Comparison of ENCODE assay signal across 13 cellular contexts in genomic region chr2:69076601-69077000, GRCh38.
DNase-seq lines count a peak whose midpoint lies in the region; ATAC-seq and TF ChIP-seq lines count a peak whose summit lies in the region.
"Had no signal": no experiment of that assay in that cellular context is flagged by ENCODE, and none has a peak within 500 bp of the region (broad histone marks: within the 10 kb centered on the region; RNA-seq: fewer than 3 reads in every experiment).

No MANE protein-coding gene starts in this region.

- peak overlapping the region; percentile 10 for H4K91ac ChIP-seq in trophoblast cell (ENCODE audit: low read depth, low read length)

- no peak overlapping the region for H2BK5ac ChIP-seq in trophoblast cell (ENCODE audit: low read depth, low read length, poor library complexity)

- peak overlapping the region; percentile 47 for H2AK5ac ChIP-seq in trophoblast cell (ENCODE audit: low read length)

- H2AFZ ChIP-seq in trophoblast cell (ENCODE audit: insufficient read depth, low read length, poor library complexity): no peak overlapping the region

- no peak for ATAC-seq in thoracic aorta (ENCODE audit: insufficient number of reproducible peaks, low FRiP score, low read depth)
- no peak for ATAC-seq in HG03159 (IDR thresholded peaks at IDR 0.05; ENCODE audit: unreplicated experiment)
- no peak for ATAC-seq in HG03196 (IDR thresholded peaks at IDR 0.05; ENCODE audit: unreplicated experiment)
- ATAC-seq: HCT116 had no signal

- no peak overlapping the region for H2BK12ac ChIP-seq in trophoblast cell (ENCODE audit: low read length)

- H3K4me2 ChIP-seq in trophoblast cell (ENCODE audit: low read length): no peak overlapping the region
- H3K4me2 ChIP-seq: BLaER1 had no signal

- no peak overlapping the region for H2BK120ac ChIP-seq in trophoblast cell (ENCODE audit: insufficient read depth, low read length, poor library complexity)

- H3K4me1 ChIP-seq in trophoblast cell (ENCODE audit: control insufficient read depth in 1 of 2, insufficient read depth in 2 of 2, low read length in 2 of 2) (peaks cover 0 to 3% of the 10 kb centered on the region in 2 experiments), thoracic aorta (ENCODE audit: control insufficient read depth in 1 of 2, low read depth in 2 of 2) (peaks cover 30 to 79% of the 10 kb centered on the region in 2 donors)
- H3K4me1 ChIP-seq: BLaER1 had no signal

- H3K14ac ChIP-seq in trophoblast cell (ENCODE audit: low read length): peak overlapping the region; percentile 37

- no peaks in the 10 kb centered on the region for H3K79me2 ChIP-seq in trophoblast cell (ENCODE audit: control insufficient read depth, insufficient read depth, low read length, poor library complexity)

- no CpG with 5 or more reads among the region's 2 CpGs for WGBS in trophoblast cell (ENCODE audit: extremely low coverage, insufficient coverage, insufficient read length)

- H4K8ac ChIP-seq in trophoblast cell (ENCODE audit: low read depth, low read length): no peak overlapping the region

- DNase-seq in LHCN-M2 (ENCODE audit: low read depth): peak; percentile 65
- no peak for DNase-seq in coronary artery (ENCODE audit: low spot score)
- no peak for DNase-seq in trophoblast cell
- no peak for DNase-seq in thoracic aorta (ENCODE audit: low spot score)
- DNase-seq in central memory CD4-positive, alpha-beta T cell: no peak
- DNase-seq in NCI-H2029 (lab: John Stamatoyannopoulos, UW): no peak
- DNase-seq: AML-193; CD8-positive, alpha-beta memory T cell; DMS53 had no signal

- H3K27ac ChIP-seq in coronary artery (peak overlapping the region; percentile 52 to 80), trophoblast cell (ENCODE audit: low read depth, low read length) (no peak overlapping the region), thoracic aorta (peak overlapping the region; percentile 95 to 98)
- H3K27ac ChIP-seq: BLaER1 had no signal

- no peak overlapping the region for H3K18ac ChIP-seq in trophoblast cell (ENCODE audit: low read length)

- no peak overlapping the region for H3K4me3 ChIP-seq in coronary artery
- H3K4me3 ChIP-seq in trophoblast cell (ENCODE audit: low read depth, low read length): no peak overlapping the region
- H3K4me3 ChIP-seq in thoracic aorta: no peak overlapping the region
- H3K4me3 ChIP-seq: BLaER1 had no signal

- H3K36me3 ChIP-seq in trophoblast cell (ENCODE audit: control insufficient read depth in 1 of 2, insufficient read depth in 2 of 2, low read length in 2 of 2) (peaks cover 0 to 9% of the 10 kb centered on the region in 2 experiments), thoracic aorta (peaks cover 9% of the 10 kb centered on the region)
- H3K36me3 ChIP-seq: BLaER1 had no signal

- no peak overlapping the region for H3K23ac ChIP-seq in trophoblast cell (ENCODE audit: low read length)

- no peak overlapping the region for H4K12ac ChIP-seq in trophoblast cell (ENCODE audit: low read depth, low read length)

- H3K9ac ChIP-seq in trophoblast cell (ENCODE audit: low read length): no peak overlapping the region
- H3K9ac ChIP-seq: BLaER1 had no signal

- no peaks in the 10 kb centered on the region for H3K79me1 ChIP-seq in trophoblast cell (ENCODE audit: low read length)

- H3K9me3 ChIP-seq in trophoblast cell (ENCODE audit: insufficient read depth, low read depth, low read length) (no peaks in the 10 kb centered on the region), thoracic aorta (no peaks in the 10 kb centered on the region)
- H3K9me3 ChIP-seq: BLaER1 had no signal

- no peak overlapping the region for H3K4ac ChIP-seq in trophoblast cell (ENCODE audit: low read depth, low read length)

- H3K27me3 ChIP-seq in trophoblast cell (ENCODE audit: insufficient read depth, low read length) (no peaks in the 10 kb centered on the region), thoracic aorta (replicated peaks; ENCODE audit: insufficient read depth) (no peaks in the 10 kb centered on the region)
- H3K27me3 ChIP-seq: BLaER1 had no signal

- TF ChIP-seq CTCF in coronary artery (IDR thresholded peaks at IDR 0.05) (no peak), thoracic aorta (IDR thresholded peaks at IDR 0.05) (no peak)
